ENCODE assay signal across 15 cellular contexts in genomic region chr22:50471197-50471847, GRCh38. TPM values are rescaled to one million over a fixed set of nuclear protein-coding genes. Genes with fewer than 3 reads are reported as not detected.
DNase-seq lines count a peak whose midpoint lies in the region; ATAC-seq and TF ChIP-seq lines count a peak whose summit lies in the region.
"Had no signal": no experiment of that assay in that cellular context is flagged by ENCODE, and none has a peak within 500 bp of the region (broad histone marks: within the 10 kb centered on the region; RNA-seq: fewer than 3 reads in every experiment).

No MANE protein-coding gene starts in this region.

- H3K36me3 Mint-ChIP-seq in CD4-positive, alpha-beta T cell (ENCODE audit: low read depth) = peaks cover 36% of the 10 kb centered on the region

- H2AFZ ChIP-seq in Karpas-422 (ENCODE audit: low read length) (no peak overlapping the region), neuronal stem cell (ENCODE audit: low read length) (no peak overlapping the region)

- peak overlapping the region; percentile 89 for H3K4me3 Mint-ChIP-seq in CD4-positive, alpha-beta T cell

- no peak overlapping the region for H3K18ac ChIP-seq in neuronal stem cell (ENCODE audit: low read length)

- H3K9me3 ChIP-seq in CD4-positive, alpha-beta T cell (ENCODE audit: control insufficient read depth, low read length) = no peaks in the 10 kb centered on the region
- H3K9me3 ChIP-seq in Karpas-422 (ENCODE audit: low read length) (no peaks in the 10 kb centered on the region), neuronal stem cell (replicated peaks in 1 of 2; ENCODE audit: control insufficient read depth in 2 of 2, insufficient read depth in 1 of 2, low read depth in 1 of 2, low read length in 2 of 2) (no peaks in the 10 kb centered on the region)
- H3K9me3 ChIP-seq: gastrocnemius medialis, SJSA1 had no signal

- no peak overlapping the region for H3K14ac ChIP-seq in neuronal stem cell (ENCODE audit: low read length)

- peak overlapping the region; percentile 70 for H2AK5ac ChIP-seq in neuronal stem cell (ENCODE audit: low read depth, low read length)

- intact Hi-C loops in CD4-positive, alpha-beta T cell (cut with DNase I, micrococcal nuclease) = loop anchor here in 1 of 2 experiments (5.0 kb wide), 2 partner anchors 36 to 56 kb away; partner anchors contain the start of genes LMF2, NCAPH2 and SCO2

- DNase-seq in CD4-positive, alpha-beta T cell = no peak
- no peak for DNase-seq in Karpas-422
- DNase-seq in cerebellar cortex (ENCODE audit: low spot score) = peak; percentile 72
- DNase-seq in neuronal stem cell (ENCODE audit: low spot score) = no peak
- DNase-seq in glomerular visceral epithelial cell (ENCODE audit: extremely low spot score) = no peak
- DNase-seq in LoVo (ENCODE audit: low spot score) = no peak
- DNase-seq in stimulated activated CD4-positive, alpha-beta T cell treated with anti-CD3 and anti-CD28 coated beads, Interleukin-4, amount 100 ng/mL, for 24 hours = no peak
- DNase-seq: activated CD8-positive, alpha-beta memory T cell treated with anti-CD3 and anti-CD28 coated beads for 24 hours; central memory CD4-positive, alpha-beta T cell; gastrocnemius medialis; NCI-H226 had no signal

- no peak overlapping the region for H3K4ac ChIP-seq in neuronal stem cell (ENCODE audit: low read length)

- H4K8ac ChIP-seq in neuronal stem cell (ENCODE audit: low read depth, low read length) = peak overlapping the region; percentile 82

- no peak overlapping the region for H2BK5ac ChIP-seq in neuronal stem cell (ENCODE audit: low read length)

- CTCF ChIA-PET in CD4-positive, alpha-beta T cell (lab: Charles Lee) = interaction anchor here (0.7 to 1.4 kb wide), 2 partner anchors 19 to 54 kb away, joined by 3 to 5 read pairs; partner anchors contain the start of gene SCO2

- no peak overlapping the region for H4K91ac ChIP-seq in neuronal stem cell (ENCODE audit: low read depth, low read length, poor library complexity)

- no peak overlapping the region for H2BK15ac ChIP-seq in neuronal stem cell (ENCODE audit: low read length)

- no peaks in the 10 kb centered on the region for H3K9me2 ChIP-seq in Karpas-422 (replicated peaks; ENCODE audit: insufficient read depth, low read length)

- no peak overlapping the region for H2BK12ac ChIP-seq in neuronal stem cell (ENCODE audit: low read length)

- peaks cover 66% of the 10 kb centered on the region for H3K4me1 Mint-ChIP-seq in CD4-positive, alpha-beta T cell (ENCODE audit: low read depth)

- TF ChIP-seq POLR2A in GM18505 (IDR thresholded peaks at IDR 0.05; ENCODE audit: borderline replicate concordance, extremely low read depth, insufficient read depth, insufficient read length) = no peak

- H3K4me2 ChIP-seq in Karpas-422 (ENCODE audit: low read depth, low read length, poor library complexity, severe bottlenecking) = peak overlapping the region; percentile 81
- no peak overlapping the region for H3K4me2 ChIP-seq in neuronal stem cell (ENCODE audit: insufficient read depth, low read length, poor library complexity, severe bottlenecking)

- no peaks in the 10 kb centered on the region for H3K9me3 Mint-ChIP-seq in CD4-positive, alpha-beta T cell

- H3K27ac ChIP-seq in CD4-positive, alpha-beta T cell (ENCODE audit: low read depth, low read length) = peak overlapping the region; percentile 94
- H3K27ac ChIP-seq in Karpas-422 (ENCODE audit: low read length) (peak overlapping the region; percentile 99), neuronal stem cell (replicated peaks; ENCODE audit: low read length) (no peak overlapping the region)
- H3K27ac ChIP-seq: gastrocnemius medialis, SJSA1 had no signal

- H3K27me3 ChIP-seq in CD4-positive, alpha-beta T cell (ENCODE audit: control insufficient read depth, insufficient read depth, low read length) = no peaks in the 10 kb centered on the region
- H3K27me3 ChIP-seq in Karpas-422 (ENCODE audit: low read length) (no peaks in the 10 kb centered on the region), neuronal stem cell (ENCODE audit: control insufficient read depth in 3 of 3, insufficient read depth in 3 of 3, low read depth in 1 of 3, low read length in 3 of 3) (no peaks in the 10 kb centered on the region)
- H3K27me3 ChIP-seq: gastrocnemius medialis, SJSA1 had no signal

- H4K20me1 ChIP-seq in Karpas-422 (ENCODE audit: insufficient read depth, low read depth, low read length) = peaks cover 53% of the 10 kb centered on the region; the same call in 1 of the 2 replicates

- peak overlapping the region; percentile 80 for H3K23ac ChIP-seq in neuronal stem cell (ENCODE audit: low read depth, low read length, poor library complexity)

- POLR2A ChIA-PET in CD4-positive, alpha-beta T cell (lab: Charles Lee) = interaction anchor here (1.3 to 3.2 kb wide), 7 partner anchors 10 to 150 kb away, joined by 3 to 39 read pairs (median 11); partner anchors contain the start of genes ADM2, LMF2, NCAPH2 and SCO2

- H3K9ac ChIP-seq in Karpas-422 (ENCODE audit: low read length) = peak overlapping the region; percentile 89
- peak overlapping the region; percentile 44 for H3K9ac ChIP-seq in neuronal stem cell (ENCODE audit: low read depth, low read length, poor library complexity)

- H3K4me3 ChIP-seq in Karpas-422 (ENCODE audit: low read length) (peak overlapping the region; percentile 76), neuronal stem cell (ENCODE audit: low read length in 2 of 2) (no peak overlapping the region)
- H3K4me3 ChIP-seq: gastrocnemius medialis, SJSA1 had no signal

- no peak for TF ChIP-seq CTCF in CD4-positive, alpha-beta T cell (IDR thresholded peaks at IDR 0.05)

- no peak overlapping the region for H2BK120ac ChIP-seq in neuronal stem cell (ENCODE audit: low read depth, low read length)

- peaks cover 61% of the 10 kb centered on the region for H3K79me2 ChIP-seq in Karpas-422 (ENCODE audit: low read length)

- H3K4me1 ChIP-seq in Karpas-422 (ENCODE audit: low read length) (peaks cover 67% of the 10 kb centered on the region), neuronal stem cell (ENCODE audit: control insufficient read depth in 2 of 2, insufficient read depth in 1 of 2, low read depth in 1 of 2, low read length in 2 of 2) (peaks cover 10 to 15% of the 10 kb centered on the region in 2 donors)

- H3K79me1 ChIP-seq in neuronal stem cell (ENCODE audit: low read depth, low read length) = peaks cover 62% of the 10 kb centered on the region

- no CpG with 5 or more reads among the region's 21 CpGs for WGBS in neuronal stem cell (ENCODE audit: extremely low coverage in 2 of 2, insufficient read length in 2 of 2, insufficient replicate concordance in 1 of 2), 2 donors

- no peaks in the 10 kb centered on the region for H3K27me3 Mint-ChIP-seq in CD4-positive, alpha-beta T cell

- no peak for ATAC-seq in CD4-positive, alpha-beta T cell (ENCODE audit: poor library complexity)
- ATAC-seq in GM18505 (IDR thresholded peaks at IDR 0.05; ENCODE audit: unreplicated experiment) = no peak
- ATAC-seq: gastrocnemius medialis had no signal

- H3K36me3 ChIP-seq in Karpas-422 (ENCODE audit: insufficient read depth, low read length) (0 out of 2 replicates have a peak, but pooled peaks cover 4% of the 10 kb centered on the region), neuronal stem cell (replicated peaks in 1 of 2; ENCODE audit: control insufficient read depth in 2 of 2, insufficient read depth in 2 of 2, low read length in 2 of 2) (peaks cover 10 to 44% of the 10 kb centered on the region in 2 donors)

- H3K27ac Mint-ChIP-seq in CD4-positive, alpha-beta T cell = peak overlapping the region; percentile 94

RNA-seq across cellular contexts. Expression of gene SBF1, which starts 3.5 kb away (rescaled TPM):
- 100 to 1,000 TPM; 220 to 227 TPM for total RNA-seq in CD4-positive, alpha-beta T cell
- 33.5 and 91.5 TPM in 2 replicates for total RNA-seq in Karpas-422 (2014; rRNA removed; shearing (Covaris generic); ENCODE audit: low replicate concordance)
- polyA plus RNA-seq in neuronal stem cell (2013, experiment 1 of 2) = 39.3 TPM
- polyA plus RNA-seq in neuronal stem cell (2013, experiment 2 of 2) = 38.7 TPM

RNA-seq across cellular contexts. Expression of gene ADM2, which starts 10.0 kb away (rescaled TPM):
- 1 to 10 TPM; 1.1 to 1.6 TPM for total RNA-seq in CD4-positive, alpha-beta T cell
- 0.79 and 1.4 TPM in 2 replicates for total RNA-seq in Karpas-422 (2014; rRNA removed; shearing (Covaris generic); ENCODE audit: low replicate concordance)
- polyA plus RNA-seq in neuronal stem cell (2013, experiment 1 of 2) = 2.4 TPM
- polyA plus RNA-seq in neuronal stem cell (2013, experiment 2 of 2) = 2.2 TPM
- total RNA-seq: LHCN-M2, subcutaneous adipose tissue had no signal

RNA-seq across cellular contexts. Expression of gene MIOX, which starts 15.3 kb away (rescaled TPM):
- total RNA-seq in CD4-positive, alpha-beta T cell = not detected
- total RNA-seq in Karpas-422 (2014; rRNA removed; shearing (Covaris generic); ENCODE audit: low replicate concordance) = 0.93 and 3.9 TPM in 2 replicates
- 0.33 TPM for polyA plus RNA-seq in neuronal stem cell (2013, experiment 1 of 2)
- 0.26 TPM for polyA plus RNA-seq in neuronal stem cell (2013, experiment 2 of 2)
- total RNA-seq: gastrocnemius medialis, LHCN-M2, SJSA1, subcutaneous adipose tissue had no signal

RNA-seq across cellular contexts. Expression of gene LMF2, which starts 36.2 kb away (rescaled TPM):
- 100 to 1,000 TPM; 107 to 114 TPM for total RNA-seq in CD4-positive, alpha-beta T cell
- 19.2 and 21.4 TPM in 2 replicates for total RNA-seq in Karpas-422 (2014; rRNA removed; shearing (Covaris generic); ENCODE audit: low replicate concordance)
- polyA plus RNA-seq in neuronal stem cell (2013, experiment 1 of 2) = 29.8 TPM
- polyA plus RNA-seq in neuronal stem cell (2013, experiment 2 of 2) = 30.2 TPM

RNA-seq across cellular contexts. Expression of gene NCAPH2, which starts 36.7 kb away (rescaled TPM):
- 100 to 1,000 TPM; 184 to 185 TPM for total RNA-seq in CD4-positive, alpha-beta T cell
- total RNA-seq in Karpas-422 (2014; rRNA removed; shearing (Covaris generic); ENCODE audit: low replicate concordance) = 24.6 and 53.5 TPM in 2 replicates
- 29.6 TPM for polyA plus RNA-seq in neuronal stem cell (2013, experiment 1 of 2)
- 27.7 TPM for polyA plus RNA-seq in neuronal stem cell (2013, experiment 2 of 2)
